ENCODE assay signal across 18 cellular contexts in genomic region chr14:77344597-77344996, GRCh38. TPM values are rescaled to one million over a fixed set of nuclear protein-coding genes. Genes with fewer than 3 reads are reported as not detected.
"Had no signal": no experiment of that assay in that cellular context is flagged by ENCODE, and none has a peak within 500 bp of the region (broad histone marks: within the 10 kb centered on the region; RNA-seq: fewer than 3 reads in every experiment).

No MANE protein-coding gene starts in this region.

- H3K9me3 Mint-ChIP-seq: activated CD8-positive, alpha-beta T cell treated with anti-CD3 and anti-CD28 coated beads for 36 hours; T-helper 2 cell treated with Interferon-gamma antibody and Interleukin-4, amounts not matched to agents 5 μg/mL and 100 μg/mL, for 36 hours had no signal

- H3K27me3 ChIP-seq: body of pancreas, tibial nerve, vagina had no signal

- ATAC-seq: activated CD8-positive, alpha-beta T cell treated with anti-CD3 and anti-CD28 coated beads for 36 hours; body of pancreas; right cardiac atrium; stimulated activated naive B cell treated with anti-CD40 and anti-IgM and Interleukin-4, amounts not matched to agents 10 μg/mL and 1 μg/mL and 100 μg/mL, for 72 hours had no signal

- H3K9me3 ChIP-seq: body of pancreas, tibial nerve, vagina had no signal

- H3K27ac Mint-ChIP-seq: activated CD8-positive, alpha-beta T cell treated with anti-CD3 and anti-CD28 coated beads for 36 hours; mesothelial cell of epicardium; T-helper 2 cell treated with Interferon-gamma antibody and Interleukin-4, amounts not matched to agents 5 μg/mL and 100 μg/mL, for 36 hours had no signal

- H3K4me3 ChIP-seq: body of pancreas, tibial nerve, vagina had no signal

- H3K27ac ChIP-seq: body of pancreas, epithelial cell of prostate, tibial nerve, vagina, VCaP had no signal

- DNase-seq: activated CD8-positive, alpha-beta memory T cell treated with anti-CD3 and anti-CD28 coated beads, Interleukin-2, amount 50 U/mL, for 4 hours; activated CD8-positive, alpha-beta T cell treated with anti-CD3 and anti-CD28 coated beads for 36 hours; activated naive CD4-positive, alpha-beta T cell; body of pancreas; central memory CD4-positive, alpha-beta T cell; cortex of kidney; effector CD8-positive, alpha-beta T cell; hippocampal formation; kidney glomerular epithelial cell; posterior cingulate gyrus; right cardiac atrium; stimulated activated naive B cell treated with anti-CD40 and anti-IgM and Interleukin-4, amounts not matched to agents 10 μg/mL and 1 μg/mL and 100 μg/mL, for 72 hours had no signal

- H3K4me1 ChIP-seq: body of pancreas, tibial nerve, vagina had no signal

RNA-seq across cellular contexts. Expression of gene SAMD15, which starts 32.6 kb away (rescaled TPM):
- total RNA-seq: vagina had no signal
